ENCODE assay signal across 17 cellular contexts in the genomic region with DNA sequence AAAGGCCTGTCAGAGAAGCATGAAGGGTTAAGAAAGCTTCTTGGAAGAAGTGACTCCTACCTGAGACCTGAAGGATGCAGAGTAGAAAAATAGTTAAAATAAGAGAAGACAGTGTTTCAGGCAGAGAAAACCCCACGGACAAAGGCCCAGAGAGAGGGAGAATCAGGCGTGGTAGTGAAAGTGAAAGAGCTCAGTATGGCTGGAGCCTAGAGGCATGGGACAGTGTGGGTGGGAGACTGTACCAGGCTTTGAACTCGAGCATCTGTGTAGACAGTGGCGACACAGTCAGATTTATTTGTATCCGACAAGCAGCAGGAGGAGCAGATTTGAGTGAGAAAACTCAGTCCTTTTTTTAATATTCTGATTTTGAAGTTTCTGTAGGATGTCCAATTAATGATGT.
DNase-seq lines count a peak whose midpoint lies in the region; ATAC-seq and TF ChIP-seq lines count a peak whose summit lies in the region.
"Had no signal": no experiment of that assay in that cellular context is flagged by ENCODE, and none has a peak within 500 bp of the region (broad histone marks: within the 10 kb centered on the region; RNA-seq: fewer than 3 reads in every experiment).

No MANE protein-coding gene starts in this region.

- H3K9me3 ChIP-seq in HAP-1 (no peaks in the 10 kb centered on the region), tibial artery (no peaks in the 10 kb centered on the region)
- H3K9me3 ChIP-seq: SJCRH30 had no signal

- in situ Hi-C loops in HAP-1 (cut with MboI; ENCODE audit: low sequenced_read_pairs) = no loop called here

- intact Hi-C loops in tibial artery (cut with DNase I; ENCODE audit: low total_unique reads) = no loop called here

- DNase-seq in HAP-1 (ENCODE audit: low spot score in 2 of 2) (no peak), tibial artery (no peak)
- DNase-seq: MV-4-11, NCI-H1417, NCI-H1930, NCI-H2171, NCI-H446 treated with DMSO at 0.1 percent for 48 hours, SJCRH30, T-helper 17 cell had no signal

- no peaks in the 10 kb centered on the region for H3K4me1 ChIP-seq in HAP-1
- H3K4me1 ChIP-seq in tibial artery = no peaks in the 10 kb centered on the region
- H3K4me1 ChIP-seq: SJCRH30 had no signal

- no peak for TF ChIP-seq CTCF in tibial artery (IDR thresholded peaks at IDR 0.05)

- H3K27ac ChIP-seq in tibial artery = no peak overlapping the region
- H3K27ac ChIP-seq: RWPE1, SJCRH30 had no signal

- no peaks in the 10 kb centered on the region for H3K27me3 ChIP-seq in HAP-1 (ENCODE audit: low read depth)
- H3K27me3 ChIP-seq in tibial artery = peaks cover 0 to 3% of the 10 kb centered on the region in 2 donors
- H3K27me3 ChIP-seq: SJCRH30 had no signal

- peak; percentile 50 for ATAC-seq in GM18517 (IDR thresholded peaks at IDR 0.05; ENCODE audit: unreplicated experiment)
- ATAC-seq in GM21360 (IDR thresholded peaks at IDR 0.05; ENCODE audit: unreplicated experiment) = peak; percentile 54
- peak; percentile 44 for ATAC-seq in HG02885 (IDR thresholded peaks at IDR 0.05; ENCODE audit: poor library complexity, unreplicated experiment)
- ATAC-seq in HG03565 (IDR thresholded peaks at IDR 0.05; ENCODE audit: unreplicated experiment) = peak; percentile 50
- ATAC-seq in HG03342 (IDR thresholded peaks at IDR 0.05; ENCODE audit: unreplicated experiment) = no peak
- no peak for ATAC-seq in GM19035 (IDR thresholded peaks at IDR 0.05; ENCODE audit: unreplicated experiment)
- ATAC-seq: K562, T-helper 17 cell had no signal

- H3K4me3 ChIP-seq in HAP-1 (no peak overlapping the region), tibial artery (no peak overlapping the region)
- H3K4me3 ChIP-seq: K562, SJCRH30 had no signal

- H3K36me3 ChIP-seq in HAP-1 (replicated peaks) = no peaks in the 10 kb centered on the region
- H3K36me3 ChIP-seq in tibial artery = no peaks in the 10 kb centered on the region
- H3K36me3 ChIP-seq: SJCRH30 had no signal

Comparison
In these comparisons a context has a peak if more than half of its experiments do, and no peak if none do; other contexts are left out.
1. ATAC-seq: peak in GM18517 (single experiment), GM21360 (single experiment), HG02885 (single experiment) and HG03565 (single experiment); none in HG03342 (single experiment) and GM19035 (single experiment).